ENCODE assay signal across 8 cellular contexts in genomic region chr5:99019812-99020697, GRCh38.
A peak's percentile ranks its signal among the peaks of the same experiment; 100 is the strongest.
DNase-seq lines count a peak whose midpoint lies in the region; ATAC-seq, FAIRE-seq and TF ChIP-seq lines count a peak whose summit lies in the region.

No MANE protein-coding gene starts in this region.

- no peaks in the 10 kb centered on the region for H3K27me3 ChIP-seq in tibial nerve

- no peaks in the 10 kb centered on the region for H3K9me3 ChIP-seq in tibial nerve

- peaks cover 0 to 20% (median 6%) of the 10 kb centered on the region in 4 donors for H3K4me1 ChIP-seq in tibial nerve

- no peaks in the 10 kb centered on the region for H3K36me3 ChIP-seq in tibial nerve

- TF ChIP-seq EP300 in tibial nerve (IDR thresholded peaks at IDR 0.05): no peak

- 24 to 32% methylated on average over 3 of the region's 3 CpGs for WGBS in tibial nerve, 2 donors

- FAIRE-seq in urothelium cell line (lab: Jason Lieb, UNC): no peak

- TF ChIP-seq CTCF in AG09319 (IDR thresholded peaks at IDR 0.05; ENCODE audit: low read depth, low read length) (no peak), epithelial cell of proximal tubule (conservative IDR thresholded peaks at IDR 0.05; ENCODE audit: low read depth, low read length) (no peak), tibial nerve (IDR thresholded peaks at IDR 0.05) (no peak)

- no peak for TF ChIP-seq POLR2A in tibial nerve (IDR thresholded peaks at IDR 0.05)

- peak overlapping the region in 2 of 4 donors; percentile 10 to 17 for H3K27ac ChIP-seq in tibial nerve

- H3K4me3 ChIP-seq in epithelial cell of proximal tubule (ENCODE audit: low read depth, low read length) (no peak overlapping the region), tibial nerve (no peak overlapping the region)

- peak; percentile 63 for ATAC-seq in GM21786 (IDR thresholded peaks at IDR 0.05; ENCODE audit: unreplicated experiment)

- DNase-seq in AG09319 (ENCODE audit: extremely low read depth, low read depth) (peak; percentile 10), NCI-H460 (ENCODE audit: extremely low read depth, low read depth) (peak; percentile 38), epithelial cell of proximal tubule (ENCODE audit: low read depth) (peak; percentile 74), urothelium cell line (ENCODE audit: low spot score) (peak; percentile 73), activated T-cell treated with anti-CD3 and anti-CD28 coated beads for 4 hours (no peak), cerebellar nuclear complex (lab: John Stamatoyannopoulos, UW) (no peak), tibial nerve (ENCODE audit: low spot score in 2 of 2) (no peak)

Comparison
In these comparisons a context has a peak if more than half of its experiments do, and no peak if none do; other contexts are left out.
1. DNase-seq: peak in AG09319 (single experiment), NCI-H460 (single experiment), epithelial cell of proximal tubule (single experiment) and urothelium cell line (single experiment); none in activated T-cell treated with anti-CD3 and anti-CD28 coated beads for 4 hours (single experiment), cerebellar nuclear complex (0 of 2) and tibial nerve (0 of 2).